8 cellular contexts compared by ENCODE assay signal in genomic region chr1:116418091-116418830, GRCh38. TPM values are rescaled to one million over a fixed set of nuclear protein-coding genes. Genes with fewer than 3 reads are reported as not detected.
DNase-seq lines count a peak whose midpoint lies in the region; ATAC-seq and TF ChIP-seq lines count a peak whose summit lies in the region.

No MANE protein-coding gene starts in this region.

- POLR2A ChIA-PET in CD8-positive, alpha-beta T cell (lab: Charles Lee), result interaction anchor here (0.8 to 3.6 kb wide), 15 partner anchors 10 to 250 kb away, joined by 3 to 40 read pairs (median 4); partner anchors contain the start of gene ATP1A1

- H3K4me3 ChIP-seq in CD8-positive, alpha-beta T cell (ENCODE audit: low read depth, low read length), result peak overlapping the region; percentile 81
- peak overlapping the region; percentile 38 for H3K4me3 ChIP-seq in mucosa of descending colon

- peaks cover 9% of the 10 kb centered on the region for H3K36me3 Mint-ChIP-seq in CD8-positive, alpha-beta T cell

- intact Hi-C loops in CD8-positive, alpha-beta T cell (cut with DNase I, micrococcal nuclease), result loop anchor here (1.0 to 10.0 kb wide), 6 partner anchors 23 to 947 kb away; partner anchors contain the start of genes CD58 (in 1 of the 2) and MAN1A2 (in 1 of the 2)
- intact Hi-C loops in mucosa of descending colon (cut with DNase I, micrococcal nuclease), result loop anchor here in 1 of 2 donors (5.0 kb wide), 1 partner anchor 56 kb away; no protein-coding TSS in a partner anchor

- peak overlapping the region; percentile 80 for H3K27ac ChIP-seq in CD8-positive, alpha-beta T cell (ENCODE audit: low read depth, low read length)
- H3K27ac ChIP-seq in epithelial cell of prostate, result peak overlapping the region; percentile 24

- ATAC-seq in CD8-positive, alpha-beta T cell, result peak; percentile 98
- ATAC-seq in GM19452 (IDR thresholded peaks at IDR 0.05; ENCODE audit: unreplicated experiment), result peak; percentile 89
- peak; percentile 84 for ATAC-seq in HG03571 (IDR thresholded peaks at IDR 0.05; ENCODE audit: unreplicated experiment)
- ATAC-seq in mucosa of descending colon, result peak; percentile 97

- no peaks in the 10 kb centered on the region for H3K27me3 ChIP-seq in CD8-positive, alpha-beta T cell (ENCODE audit: insufficient read depth, low read length)

- peak overlapping the region; percentile 96 for H3K27ac Mint-ChIP-seq in CD8-positive, alpha-beta T cell

- H3K9me3 Mint-ChIP-seq in CD8-positive, alpha-beta T cell, result no peaks in the 10 kb centered on the region

- H3K9me3 ChIP-seq in CD8-positive, alpha-beta T cell (ENCODE audit: low read length), result no peaks in the 10 kb centered on the region
- H3K9me3 ChIP-seq in mucosa of descending colon, result no peaks in the 10 kb centered on the region

- CTCF ChIA-PET in CD8-positive, alpha-beta T cell (lab: Charles Lee), result interaction anchor here (0.8 to 2.8 kb wide), 10 partner anchors 9 to 279 kb away, joined by 3 to 8 read pairs (median 3); no protein-coding TSS in a partner anchor

- TF ChIP-seq CTCF in CD8-positive, alpha-beta T cell (IDR thresholded peaks at IDR 0.05), result no peak
- no peak for TF ChIP-seq CTCF in mucosa of descending colon (IDR thresholded peaks at IDR 0.05)

- no peaks in the 10 kb centered on the region for H3K27me3 Mint-ChIP-seq in CD8-positive, alpha-beta T cell (ENCODE audit: low read depth)

- H3K4me1 ChIP-seq in CD8-positive, alpha-beta T cell (ENCODE audit: insufficient read depth, low read length), result peaks cover 29% of the 10 kb centered on the region
- H3K4me1 ChIP-seq in mucosa of descending colon (ENCODE audit: low read depth), result peaks cover 10% of the 10 kb centered on the region

- peak; percentile 79 to 92 (median 86) for DNase-seq in CD8-positive, alpha-beta T cell
- peak; percentile 31 to 53 for DNase-seq in NOMO-1 (lab: John Stamatoyannopoulos, UW; ENCODE audit: unreplicated experiment in 2 of 2)
- peak; percentile 89 for DNase-seq in activated CD8-positive, alpha-beta memory T cell treated with anti-CD3 and anti-CD28 coated beads, Interleukin-2, amount 50 U/mL, for 4 hours
- DNase-seq in epithelial cell of prostate (ENCODE audit: low read depth, low spot score), result no peak
- peak; percentile 84 to 92 (median 91) for DNase-seq in mucosa of descending colon
- peak; percentile 53 to 72 for DNase-seq in stimulated activated CD8-positive, alpha-beta memory T cell treated with anti-CD3 and anti-CD28 coated beads, Interleukin-4, amount 100 ng/mL, for 1 hour (ENCODE audit: low read depth in 2 of 2, low spot score in 1 of 2)

- peaks cover 35% of the 10 kb centered on the region for H3K4me1 Mint-ChIP-seq in CD8-positive, alpha-beta T cell (ENCODE audit: low read depth)

- H3K36me3 ChIP-seq in CD8-positive, alpha-beta T cell (ENCODE audit: insufficient read depth, low read length), result no peaks in the 10 kb centered on the region
- H3K36me3 ChIP-seq in mucosa of descending colon (ENCODE audit: low read depth), result no peaks in the 10 kb centered on the region

- H3K4me3 Mint-ChIP-seq in CD8-positive, alpha-beta T cell, result peak overlapping the region; percentile 89

RNA-seq across cellular contexts. Expression of gene ATP1A1, which starts 45.2 kb away (rescaled TPM):
- 100 to 1,000 TPM; 204 to 211 TPM for total RNA-seq in CD8-positive, alpha-beta T cell
- total RNA-seq in mucosa of descending colon, result 1,000 to 10,000 TPM; 1,136 to 3,461 (median 1,634) TPM

Comparison
In these comparisons a context has a peak if more than half of its experiments do, and no peak if none do; other contexts are left out.
1. RNA of gene ATP1A1, which starts 45.2 kb away (total RNA-seq): 1,136 to 3,461 TPM in mucosa of descending colon; 204 to 211 TPM in CD8-positive, alpha-beta T cell; every median in the first group is over 4 times any median in the second.
2. Peak in every context shown above with its lines, with median percentiles within 50 percentile points of each other: ATAC-seq.